In the genomic region with DNA sequence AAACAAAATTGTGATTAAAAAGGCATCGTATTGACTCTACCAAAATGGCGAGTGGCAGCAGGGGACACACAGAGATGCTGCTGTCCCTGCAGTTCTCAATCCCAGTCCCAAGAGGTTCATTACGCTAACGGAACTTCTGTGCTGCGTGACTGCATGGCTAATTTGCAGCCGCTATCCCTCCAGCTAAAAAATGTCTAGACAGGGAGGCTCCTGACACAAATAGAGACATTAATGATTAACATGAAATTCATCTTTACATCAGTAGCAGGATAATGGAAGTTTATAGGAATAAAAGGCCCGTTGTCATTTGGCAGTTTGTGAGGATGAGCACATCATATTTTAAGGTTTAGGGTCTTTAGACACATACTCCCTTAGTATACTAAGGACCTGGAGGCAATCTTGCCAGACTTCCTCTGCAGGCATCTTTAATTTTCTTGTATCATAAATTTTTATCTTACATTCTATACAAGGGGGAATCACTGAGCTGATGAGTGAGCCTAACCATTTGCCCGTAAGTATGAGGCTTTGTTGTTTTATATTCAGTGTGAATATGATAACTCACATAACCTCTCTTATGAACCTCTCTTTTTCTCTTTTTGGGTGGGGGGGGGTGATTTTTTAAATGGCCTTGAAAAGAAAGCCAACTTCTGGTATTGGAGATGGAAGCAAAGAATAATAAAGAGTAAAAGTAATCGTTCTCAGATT, we compare ENCODE assay signal across 1 cellular context.
TF ChIP-seq lines count a peak whose summit lies in the region.

No MANE protein-coding gene starts in this region.

TF ChIP-seq in A549, 52 proteins besides CTCF, POLR2A, EP300 and RAD21 (continued from another document):
- TF ChIP-seq NFE2L2 (conservative IDR thresholded peaks at IDR 0.05; ENCODE audit: low read length) (no peak), SMC3 (IDR thresholded peaks at IDR 0.05) (peak; percentile 9; the same call in 1 of the 3 replicates), PHF8 (IDR thresholded peaks at IDR 0.05; ENCODE audit: borderline replicate concordance, low read depth) (no peak)
TF ChIP-seq in A549: peak in this region for 7.
